1 cellular context compared by ENCODE assay signal in the genomic region with DNA sequence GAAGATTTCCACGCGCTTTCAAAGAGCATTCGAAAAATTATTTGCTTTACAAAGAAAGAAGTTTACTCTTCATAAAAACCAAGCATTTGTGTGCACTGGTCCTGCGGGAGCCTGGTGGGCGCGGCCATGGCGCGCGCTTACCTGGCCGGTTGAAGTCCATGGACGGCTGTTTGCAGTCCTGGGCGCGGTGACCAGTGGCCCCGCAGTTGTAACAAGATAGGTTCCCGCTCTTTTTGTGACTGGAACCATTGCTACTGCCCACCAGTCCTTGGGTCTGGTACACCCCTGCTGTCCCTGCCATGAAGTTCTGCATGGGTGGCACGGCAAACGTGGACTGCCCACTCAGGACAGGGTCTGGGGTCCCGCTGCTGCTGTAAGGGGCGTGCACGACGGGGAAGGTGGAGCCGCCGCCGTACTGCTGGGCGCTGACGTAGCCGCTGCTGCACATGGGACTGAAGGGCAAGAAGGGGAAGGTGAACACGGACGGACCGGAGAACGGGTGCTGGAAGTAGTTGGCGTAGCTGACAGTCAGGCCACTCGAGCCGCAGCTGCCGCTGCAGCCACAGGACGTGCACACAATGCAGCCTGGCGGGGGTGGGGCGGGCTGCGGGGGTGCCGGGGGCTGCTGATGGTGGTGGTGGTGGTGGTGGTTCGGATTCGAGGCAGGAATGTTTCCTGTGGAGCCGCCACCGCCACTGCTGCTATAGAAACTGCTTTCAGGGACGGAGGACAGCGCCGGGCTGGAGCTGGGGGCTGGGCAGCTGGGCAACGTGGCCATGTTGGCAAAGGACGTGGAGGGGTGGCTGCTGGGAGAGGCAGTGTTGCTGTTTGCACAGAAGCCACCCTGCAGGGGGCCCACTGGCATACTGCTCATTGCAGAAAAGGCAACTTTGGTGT.
TF ChIP-seq lines count a peak whose summit lies in the region.

No MANE protein-coding gene starts in this region.

TF ChIP-seq in HepG2, 621 proteins besides CTCF, POLR2A, EP300 and RAD21:
- TF ChIP-seq AGO2 (optimal IDR thresholded peaks at IDR 0.05; ENCODE audit: low read depth, low read length) (peak; percentile 49), ZNF768 (CRISPR knock-in tag; IDR thresholded peaks at IDR 0.05) (peak; percentile 20; the same call in 1 of the 2 replicates), ZNF33A (CRISPR knock-in tag; IDR thresholded peaks at IDR 0.05; ENCODE audit: borderline replicate concordance) (no peak), ZC3H13 (CRISPR knock-in tag; IDR thresholded peaks at IDR 0.05) (0 out of 2 replicates have a peak, but pooled peaks have one; percentile 62)
